Comparison of ENCODE assay signal across 9 cellular contexts in genomic region chr14:92615451-92615850, GRCh38.
A peak's percentile ranks its signal among the peaks of the same experiment; 100 is the strongest.
DNase-seq lines count a peak whose midpoint lies in the region; ATAC-seq lines count a peak whose summit lies in the region.
"Had no signal": no experiment of that assay in that cellular context is flagged by ENCODE, and none has a peak within 500 bp of the region (broad histone marks: within the 10 kb centered on the region; RNA-seq: fewer than 3 reads in every experiment).

No MANE protein-coding gene starts in this region.

- ATAC-seq in GM19351 (IDR thresholded peaks at IDR 0.05; ENCODE audit: unreplicated experiment) (peak; percentile 70), HG03521 (IDR thresholded peaks at IDR 0.05; ENCODE audit: unreplicated experiment) (peak; percentile 64)

- DNase-seq in activated T-helper 1 cell treated with anti-CD3 and anti-CD28 coated beads, Interleukin-2, amount 50 U/mL, for 16 hours (ENCODE audit: low read depth in 1 of 2, low spot score in 1 of 2), result peak; percentile 33 to 40
- DNase-seq in stimulated activated CD8-positive, alpha-beta memory T cell treated with anti-CD3 and anti-CD28 coated beads, Interleukin-15, amount 100 ng/mL, for 48 hours (ENCODE audit: low read depth in 2 of 2), result peak; percentile 53 to 54
- no peak for DNase-seq in NCI-H2227 treated with DMSO at 0.1 percent for 48 hours (lab: John Stamatoyannopoulos, UW)
- no peak for DNase-seq in SHP77 (lab: John Stamatoyannopoulos, UW)
- DNase-seq in SW480 (ENCODE audit: low spot score), result no peak
- no peak for DNase-seq in hippocampal formation (lab: John Stamatoyannopoulos, UW)
- DNase-seq: heart left ventricle had no signal

Comparison
In these comparisons a context has a peak if more than half of its experiments do, and no peak if none do; other contexts are left out.
1. DNase-seq: peak in activated T-helper 1 cell treated with anti-CD3 and anti-CD28 coated beads, Interleukin-2, amount 50 U/mL, for 16 hours (2 of 2) and stimulated activated CD8-positive, alpha-beta memory T cell treated with anti-CD3 and anti-CD28 coated beads, Interleukin-15, amount 100 ng/mL, for 48 hours (2 of 2); none in NCI-H2227 treated with DMSO at 0.1 percent for 48 hours (single experiment), SHP77 (0 of 2), SW480 (single experiment) and hippocampal formation (0 of 2).